In the genomic region with DNA sequence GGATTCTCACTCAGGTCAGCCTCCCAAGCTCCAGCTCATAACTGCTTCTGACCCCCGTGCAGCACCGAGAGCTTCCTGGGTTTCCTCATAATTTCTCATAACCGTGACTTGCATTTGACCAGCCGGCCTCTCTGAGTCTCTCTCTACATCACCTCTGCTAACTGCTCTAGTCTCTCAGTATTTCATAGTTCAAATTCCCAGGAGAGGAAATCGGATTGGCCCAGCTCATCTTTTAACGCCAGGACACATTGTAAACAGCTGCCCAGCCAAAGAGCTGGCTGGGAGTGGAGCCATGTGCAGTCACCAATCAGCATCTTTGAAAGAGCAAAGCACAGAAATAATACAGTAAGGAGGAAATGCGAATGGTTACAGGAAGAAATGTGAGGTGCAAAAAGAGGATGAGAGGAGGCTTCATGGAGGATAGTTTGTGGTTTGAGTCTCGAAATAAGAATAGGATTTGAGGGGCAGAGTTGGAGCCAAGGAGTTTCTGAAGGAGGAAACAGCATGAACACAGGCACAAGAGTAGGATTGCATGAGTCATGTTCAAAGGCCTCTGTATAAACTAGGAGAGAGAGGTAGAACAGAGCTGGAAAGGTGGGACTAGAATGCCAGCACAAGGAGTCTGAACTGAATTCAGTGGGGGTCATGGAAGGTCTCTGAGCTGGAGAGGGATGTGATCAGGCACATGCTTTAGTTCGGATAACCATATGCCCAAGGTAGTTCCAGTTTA, we compare ENCODE assay signal across 17 cellular contexts. TPM values are rescaled to one million over a fixed set of nuclear protein-coding genes. Genes with fewer than 3 reads are reported as not detected.
DNase-seq lines count a peak whose midpoint lies in the region; ATAC-seq and TF ChIP-seq lines count a peak whose summit lies in the region.
"Had no signal": no experiment of that assay in that cellular context is flagged by ENCODE, and none has a peak within 500 bp of the region (broad histone marks: within the 10 kb centered on the region; RNA-seq: fewer than 3 reads in every experiment).

No MANE protein-coding gene starts in this region.

- peak overlapping the region; percentile 63 for H2AFZ ChIP-seq in GM23248

- H4K20me1 ChIP-seq in GM23248 (ENCODE audit: insufficient read depth): no peaks in the 10 kb centered on the region

- H3K27me3 ChIP-seq in AG04450 (ENCODE audit: control insufficient read depth, insufficient read depth, low read length): peaks cover 29% of the 10 kb centered on the region
- peaks cover 36% of the 10 kb centered on the region for H3K27me3 ChIP-seq in GM23248 (replicated peaks; ENCODE audit: insufficient read depth)

- H3K9me3 ChIP-seq in AG04450 (ENCODE audit: control insufficient read depth, insufficient read depth, low read length) (no peaks in the 10 kb centered on the region; the same call in 1 of the 2 replicates), GM23248 (ENCODE audit: low read depth) (no peaks in the 10 kb centered on the region)

- H3K4me3 ChIP-seq in AG04450 (ENCODE audit: low read depth, low read length) (no peak overlapping the region), GM23248 (no peak overlapping the region; the same call in 1 of the 2 replicates)
- H3K4me3 ChIP-seq: cardiac muscle cell had no signal

- 15 to 17% methylated on average over 9 of the region's 9 CpGs for WGBS in GM23248 (ENCODE audit: low coverage in 1 of 2, low lambda C conversion rate in 2 of 2, missing lambda C conversion rate in 2 of 2), 2 experiments

- no peaks in the 10 kb centered on the region for H3K36me3 ChIP-seq in GM23248 (ENCODE audit: low read depth)
- H3K36me3 ChIP-seq: cardiac muscle cell had no signal

- no peaks in the 10 kb centered on the region for H3K79me2 ChIP-seq in GM23248 (ENCODE audit: insufficient read depth)

- peaks cover 12% of the 10 kb centered on the region for H3K4me1 Mint-ChIP-seq in glutamatergic neuron (ENCODE audit: low read depth, unreplicated experiment)
- H3K4me1 Mint-ChIP-seq in effector memory CD8-positive, alpha-beta T cell (ENCODE audit: low read depth in 2 of 2): no peaks in the 10 kb centered on the region
- H3K4me1 Mint-ChIP-seq: activated CD4-positive, alpha-beta T cell treated with anti-CD3 and anti-CD28 coated beads, Interleukin-2, amount 10 ng/mL, durations not matched to agents 7 days and 5 days; T-cell had no signal

- H3K27ac Mint-ChIP-seq in glutamatergic neuron (ENCODE audit: unreplicated experiment): peak overlapping the region; percentile 39
- H3K27ac Mint-ChIP-seq in effector memory CD8-positive, alpha-beta T cell: no peak overlapping the region
- H3K27ac Mint-ChIP-seq: activated CD4-positive, alpha-beta T cell treated with anti-CD3 and anti-CD28 coated beads, Interleukin-2, amount 10 ng/mL, durations not matched to agents 7 days and 5 days; CD14-positive monocyte; stimulated activated naive CD8-positive, alpha-beta T cell treated with anti-CD3 and anti-CD28 coated beads, Interleukin-15, Interleukin-2, amounts not matched to agents 100 ng/mL and 50 ng/mL, for 24 hours; T-cell had no signal

- ATAC-seq in effector memory CD8-positive, alpha-beta T cell (replicated peaks): no peak
- ATAC-seq: T-cell had no signal

- POLR2A ChIA-PET in AG04450 (lab: Yijun Ruan, JAX): no interaction called here

- TF ChIP-seq CTCF in AG04450 (IDR thresholded peaks at IDR 0.05; ENCODE audit: low read depth, low read length) (no peak), glutamatergic neuron (IDR thresholded peaks at IDR 0.05; ENCODE audit: partially characterized antibody, unreplicated experiment) (no peak)

- H3F3A ChIP-seq in GM23248 (ENCODE audit: insufficient read depth): peaks cover 12% of the 10 kb centered on the region

- peak overlapping the region; percentile 77 for H3K27ac ChIP-seq in AG04450 (ENCODE audit: low read depth, low read length)
- H3K27ac ChIP-seq in GM23248: peak overlapping the region; percentile 60
- H3K27ac ChIP-seq: cardiac muscle cell had no signal

- in situ Hi-C loops in GM23248 (cut with MboI) (no loop called here), G401 (cut with HindIII; ENCODE audit: low sequenced_read_pairs) (no loop called here)

- H3K4me2 ChIP-seq in GM23248 (ENCODE audit: unreplicated experiment): peak overlapping the region; percentile 48

- peaks cover 2% of the 10 kb centered on the region for H3K9me3 Mint-ChIP-seq in glutamatergic neuron (ENCODE audit: unreplicated experiment)
- H3K9me3 Mint-ChIP-seq in effector memory CD8-positive, alpha-beta T cell: no peaks in the 10 kb centered on the region
- H3K9me3 Mint-ChIP-seq: activated CD4-positive, alpha-beta T cell treated with anti-CD3 and anti-CD28 coated beads, Interleukin-2, amount 10 ng/mL, durations not matched to agents 7 days and 5 days; stimulated activated naive CD8-positive, alpha-beta T cell treated with anti-CD3 and anti-CD28 coated beads, Interleukin-15, Interleukin-2, amounts not matched to agents 100 ng/mL and 50 ng/mL, for 24 hours; T-cell had no signal

- H3K36me3 Mint-ChIP-seq in glutamatergic neuron (ENCODE audit: unreplicated experiment): peaks cover 4% of the 10 kb centered on the region
- H3K36me3 Mint-ChIP-seq in effector memory CD8-positive, alpha-beta T cell (ENCODE audit: insufficient read depth): peaks cover 3% of the 10 kb centered on the region
- H3K36me3 Mint-ChIP-seq: CD14-positive monocyte, T-cell had no signal

- peak overlapping the region; percentile 1 for H3K4me3 Mint-ChIP-seq in glutamatergic neuron (ENCODE audit: unreplicated experiment)
- no peak overlapping the region for H3K4me3 Mint-ChIP-seq in effector memory CD8-positive, alpha-beta T cell
- H3K4me3 Mint-ChIP-seq: activated CD4-positive, alpha-beta T cell treated with anti-CD3 and anti-CD28 coated beads, Interleukin-2, amount 10 ng/mL, durations not matched to agents 7 days and 5 days; stimulated activated naive CD8-positive, alpha-beta T cell treated with anti-CD3 and anti-CD28 coated beads, Interleukin-15, Interleukin-2, amounts not matched to agents 100 ng/mL and 50 ng/mL, for 24 hours; T-cell had no signal

- peaks cover 9% of the 10 kb centered on the region; the same call in 1 of the 2 replicates for H3K4me1 ChIP-seq in GM23248 (ENCODE audit: insufficient read depth)

- CTCF ChIA-PET in AG04450 (lab: Charles Lee): interaction anchor here (1.1 to 2.2 kb wide), 3 partner anchors 30 to 326 kb away, joined by 5 to 11 read pairs (median 5); no protein-coding TSS in a partner anchor

- H3K27me3 Mint-ChIP-seq in glutamatergic neuron (ENCODE audit: unreplicated experiment): peaks cover 10% of the 10 kb centered on the region
- peaks cover 60 to 77% of the 10 kb centered on the region in 2 donors for H3K27me3 Mint-ChIP-seq in effector memory CD8-positive, alpha-beta T cell

- no peaks in the 10 kb centered on the region for H3K9me2 ChIP-seq in GM23248 (ENCODE audit: insufficient read depth)

- H3K9ac ChIP-seq in GM23248: no peak overlapping the region

- DNase-seq in AG04450 (ENCODE audit: low read depth, low spot score) (peak; percentile 43), GM23248 (peak; percentile 88), NCI-H446 treated with DMSO at 0.1 percent for 48 hours (lab: John Stamatoyannopoulos, UW) (peak; percentile 71), glutamatergic neuron (no peak), G401 (ENCODE audit: low spot score) (no peak), CD1c-positive myeloid dendritic cell (ENCODE audit: extremely low spot score) (no peak)
- DNase-seq in stimulated activated CD4-positive, alpha-beta T cell treated with anti-CD3 and anti-CD28 coated beads, Interleukin-2, amount 100 ng/mL, for 48 hours: no peak
- no peak for DNase-seq in effector memory CD8-positive, alpha-beta T cell
- DNase-seq: activated CD4-positive, alpha-beta T cell treated with anti-CD3 and anti-CD28 coated beads, Interleukin-2, amount 10 ng/mL, durations not matched to agents 7 days and 5 days; midbrain; NCI-H1930; stimulated activated CD4-positive, alpha-beta T cell treated with anti-CD3 and anti-CD28 coated beads, Interleukin-4, amount 100 ng/mL, for 24 hours; T-cell had no signal

RNA-seq across cellular contexts. Expression of a gene that starts 15.2 kb away (rescaled TPM):
- polyA plus RNA-seq in AG04450 (2011; rRNA removed) (not detected in 2 replicates), GM23248 (2016; fragmentation: Nextera tagmentation; extraction: Ambion mirVana) (not detected in 2 replicates)
- polyA minus RNA-seq in AG04450 (2011; rRNA and poly(A)+ RNA removed): not detected in 2 replicates
- not detected in 2 replicates for total RNA-seq in GM23248 (2014; rRNA removed; shearing (Covaris generic))
- not detected for total RNA-seq in glutamatergic neuron (ENCODE audit: unreplicated experiment)
- total RNA-seq in G401 (2014; rRNA removed; shearing (Covaris generic)): 17.5 and 32.2 TPM in 2 replicates
- total RNA-seq: activated CD4-positive, alpha-beta T cell treated with anti-CD3 and anti-CD28 coated beads, Interleukin-2, amount 10 ng/mL, durations not matched to agents 7 days and 5 days; cardiac muscle cell; endothelial cell of umbilical vein; T-cell had no signal
- polyA plus RNA-seq: cardiac muscle cell, CD14-positive monocyte, endothelial cell of umbilical vein had no signal

Comparison
In these comparisons a context has a peak if more than half of its experiments do, and no peak if none do; other contexts are left out.
1. DNase-seq: peak in AG04450 (single experiment), GM23248 (single experiment) and NCI-H446 treated with DMSO at 0.1 percent for 48 hours (single experiment); none in glutamatergic neuron (single experiment), G401 (single experiment), CD1c-positive myeloid dendritic cell (single experiment), stimulated activated CD4-positive, alpha-beta T cell treated with anti-CD3 and anti-CD28 coated beads, Interleukin-2, amount 100 ng/mL, for 48 hours (0 of 2) and effector memory CD8-positive, alpha-beta T cell (0 of 3).
2. RNA of a gene that starts 15.2 kb away (total RNA-seq): 17.5 to 32.2 TPM in G401; not detected in GM23248 and not detected in glutamatergic neuron (single experiment); every median in the first group is over 10 times any median in the second.